In the genomic region with DNA sequence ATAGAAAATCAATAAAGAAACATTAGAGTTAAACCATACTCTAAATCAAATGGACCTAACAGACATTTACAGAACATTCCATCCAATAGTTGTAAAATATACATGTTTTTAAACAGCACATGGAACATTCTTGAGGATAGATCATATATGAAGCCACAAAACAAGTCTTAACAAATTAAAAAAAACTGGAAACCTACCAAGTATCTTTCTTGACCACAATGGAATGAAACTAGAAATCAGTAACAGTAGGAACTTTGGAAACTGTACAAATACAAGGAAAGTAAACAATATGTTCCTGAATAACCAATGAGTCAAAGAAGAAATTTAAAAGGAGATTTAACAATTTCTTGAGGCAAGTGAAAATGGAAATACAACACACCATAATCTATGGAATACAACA, we compare ENCODE assay signal across 32 cellular contexts.
"Had no signal": no experiment of that assay in that cellular context is flagged by ENCODE, and none has a peak within 500 bp of the region (broad histone marks: within the 10 kb centered on the region; RNA-seq: fewer than 3 reads in every experiment).

No MANE protein-coding gene starts in this region.

- ATAC-seq: effector memory CD8-positive, alpha-beta T cell; esophagus mucosa; heart right ventricle; left lobe of liver; mucosa of descending colon; natural killer cell treated with Interleukin-12 subunit alpha and Interleukin-12 subunit beta and Interleukin-15 and Interleukin-18, amount 100 ng/mL, for 72 hours; sciatic nerve; stimulated activated memory B cell treated with anti-CD40 and anti-IgM and Interleukin-4, amounts not matched to agents 10 μg/mL and 1 μg/mL and 100 μg/mL, for 72 hours; stimulated activated naive CD8-positive, alpha-beta T cell treated with anti-CD3 and anti-CD28 coated beads, Interleukin-15, Interleukin-2, amounts not matched to agents 100 U/mL and 50 U/mL, for 24 hours had no signal

- H3K4me1 ChIP-seq: heart right ventricle, parathyroid adenoma, right atrium auricular region, spleen, tibial nerve, upper lobe of left lung had no signal

- H3K36me3 Mint-ChIP-seq: immature natural killer cell; mesothelial cell of epicardium; stimulated activated memory B cell treated with anti-CD40 and anti-IgM and Interleukin-4, amounts not matched to agents 10 μg/mL and 1 μg/mL and 100 μg/mL, for 72 hours had no signal

- H3K27me3 ChIP-seq: neutrophil, right atrium auricular region, tibial nerve, upper lobe of left lung had no signal

- H2AFZ ChIP-seq: parathyroid adenoma had no signal

- H3K79me2 ChIP-seq: parathyroid adenoma had no signal

- FAIRE-seq: endometrium, kidney, urothelium cell line had no signal

- H3K4me3 Mint-ChIP-seq: effector memory CD8-positive, alpha-beta T cell; immature natural killer cell; mesothelial cell of epicardium; naive B cell; natural killer cell treated with Interleukin-12 subunit alpha and Interleukin-12 subunit beta and Interleukin-15 and Interleukin-18, amount 100 ng/mL, for 72 hours; neural crest cell; stimulated activated memory B cell treated with anti-CD40 and anti-IgM and Interleukin-4, amounts not matched to agents 10 μg/mL and 1 μg/mL and 100 μg/mL, for 72 hours had no signal

- DNase-seq: cerebellar nuclear complex; cortex of kidney; effector memory CD8-positive, alpha-beta T cell; foreskin melanocyte; glutamatergic neuron; heart right ventricle; hypothalamus; immature natural killer cell; kidney; mesenchymal stem cell; mucosa of descending colon; naive B cell; spleen; stimulated activated CD4-positive, alpha-beta T cell treated with anti-CD3 and anti-CD28 coated beads, Interleukin-4, amount 100 ng/mL, for 4 hours; stimulated activated naive CD8-positive, alpha-beta T cell treated with anti-CD3 and anti-CD28 coated beads, Interleukin-15, Interleukin-2, amounts not matched to agents 100 U/mL and 50 U/mL, for 24 hours; upper lobe of left lung had no signal

- H3K27ac ChIP-seq: heart right ventricle, neutrophil, parathyroid adenoma, right atrium auricular region, spleen, thoracic aorta, tibial nerve, upper lobe of left lung had no signal

- H3K27me3 Mint-ChIP-seq: progenitor cell of endocrine pancreas had no signal

- H3K4me3 ChIP-seq: heart right ventricle, lung, mucosa of descending colon, right atrium auricular region, spleen, thoracic aorta, tibial nerve, upper lobe of left lung had no signal

- H3K27ac Mint-ChIP-seq: effector memory CD8-positive, alpha-beta T cell; immature natural killer cell; mesothelial cell of epicardium; natural killer cell treated with Interleukin-12 subunit alpha and Interleukin-12 subunit beta and Interleukin-15 and Interleukin-18, amount 100 ng/mL, for 72 hours; progenitor cell of endocrine pancreas; stimulated activated memory B cell treated with anti-CD40 and anti-IgM and Interleukin-4, amounts not matched to agents 10 μg/mL and 1 μg/mL and 100 μg/mL, for 72 hours had no signal

- H3K9me3 ChIP-seq: mucosa of descending colon, neutrophil, right atrium auricular region, thoracic aorta, tibial nerve had no signal

- H3K36me3 ChIP-seq: heart right ventricle, neutrophil, right atrium auricular region, spleen, thoracic aorta, tibial nerve, upper lobe of left lung had no signal

- H3K9ac ChIP-seq: parathyroid adenoma had no signal

- H3K4me1 Mint-ChIP-seq: immature natural killer cell; mesothelial cell of epicardium; naive B cell; neural crest cell; stimulated activated memory B cell treated with anti-CD40 and anti-IgM and Interleukin-4, amounts not matched to agents 10 μg/mL and 1 μg/mL and 100 μg/mL, for 72 hours had no signal
